12 cellular contexts compared by ENCODE assay signal in the genomic region with DNA sequence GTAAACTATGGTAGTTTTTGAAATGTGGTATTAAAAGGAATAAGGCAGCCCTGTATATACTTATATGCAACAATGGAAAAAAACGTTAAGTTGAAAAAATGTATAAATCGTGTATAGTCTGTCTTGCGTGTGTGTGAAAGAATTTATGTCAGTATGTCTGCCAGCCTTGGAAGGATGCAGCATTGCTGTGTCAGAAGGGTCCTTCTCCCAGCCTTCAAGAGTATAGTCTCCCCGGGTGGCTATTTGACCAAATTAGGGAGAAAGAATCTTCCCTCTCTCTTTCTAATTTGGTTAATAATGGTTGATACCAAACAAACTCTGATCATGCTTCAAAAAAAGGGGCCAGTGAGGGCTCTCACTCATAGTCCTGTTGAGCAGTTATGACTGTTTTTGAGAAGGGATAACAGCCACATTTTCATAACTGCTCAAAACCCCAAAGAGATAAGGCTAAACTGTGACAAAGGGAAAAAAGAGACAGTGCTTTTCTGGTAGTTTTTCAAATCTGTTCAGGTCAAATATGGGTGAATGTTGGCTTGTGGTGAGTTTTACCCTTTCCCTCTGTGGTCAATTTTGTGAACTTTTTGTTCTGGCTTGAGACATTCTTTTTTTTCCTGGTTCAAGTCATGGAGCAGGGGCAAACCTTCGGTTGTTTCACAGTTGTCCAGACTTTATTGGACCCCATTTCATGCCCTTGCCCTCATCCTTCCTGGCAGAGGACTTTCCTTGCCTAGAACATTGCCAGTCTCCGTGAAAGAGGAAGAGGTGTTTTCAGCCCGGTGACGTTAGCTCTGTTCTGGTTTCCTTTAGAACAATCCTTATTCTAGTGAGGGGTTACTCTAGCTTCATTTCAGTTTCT. TPM values are rescaled to one million over a fixed set of nuclear protein-coding genes. Genes with fewer than 3 reads are reported as not detected.
DNase-seq lines count a peak whose midpoint lies in the region; ATAC-seq and TF ChIP-seq lines count a peak whose summit lies in the region.
"Had no signal": no experiment of that assay in that cellular context is flagged by ENCODE, and none has a peak within 500 bp of the region (broad histone marks: within the 10 kb centered on the region; RNA-seq: fewer than 3 reads in every experiment).

No MANE protein-coding gene starts in this region.

- H2AFZ ChIP-seq in Karpas-422 (ENCODE audit: low read length) = no peak overlapping the region

- H3K4me1 Mint-ChIP-seq in activated naive CD4-positive, alpha-beta T cell treated with anti-CD3 and anti-CD28 coated beads for 36 hours (ENCODE audit: low read depth) = peaks cover 33% of the 10 kb centered on the region
- H3K4me1 Mint-ChIP-seq in chondrocyte (ENCODE audit: low read depth) = peaks cover 39% of the 10 kb centered on the region

- H3K27ac Mint-ChIP-seq in activated naive CD4-positive, alpha-beta T cell treated with anti-CD3 and anti-CD28 coated beads for 36 hours = peak overlapping the region; percentile 71
- H3K27ac Mint-ChIP-seq in chondrocyte (ENCODE audit: unreplicated experiment) = peak overlapping the region; percentile 42

- peak; percentile 22 for DNase-seq in activated naive CD4-positive, alpha-beta T cell treated with anti-CD3 and anti-CD28 coated beads for 36 hours
- DNase-seq in activated naive CD4-positive, alpha-beta T cell (lab: John Stamatoyannopoulos, UW) = no peak
- DNase-seq in Karpas-422 (no peak), chondrocyte (ENCODE audit: low spot score) (no peak), testis (no peak), COLO668 (lab: John Stamatoyannopoulos, UW; ENCODE audit: unreplicated experiment) (no peak), retina (no peak)
- DNase-seq: left ventricle myocardium superior, NCI-H510A treated with DMSO at 0.1 percent for 48 hours, upper lobe of left lung had no signal

- 55% methylated on average over 8 of the region's 8 CpGs for WGBS in testis, 2 donors

- no peak for TF ChIP-seq CTCF in chondrocyte (IDR thresholded peaks at IDR 0.05)
- TF ChIP-seq CTCF in testis (IDR thresholded peaks at IDR 0.05) = no peak

- H3K36me3 Mint-ChIP-seq in activated naive CD4-positive, alpha-beta T cell treated with anti-CD3 and anti-CD28 coated beads for 36 hours (ENCODE audit: low read depth) = peaks cover 6% of the 10 kb centered on the region
- peaks cover 4% of the 10 kb centered on the region for H3K36me3 Mint-ChIP-seq in chondrocyte (ENCODE audit: low read depth)

- H3K4me1 ChIP-seq in Karpas-422 (ENCODE audit: low read length) (peaks cover 44% of the 10 kb centered on the region), testis (peaks cover 23% of the 10 kb centered on the region)

- H3K4me3 ChIP-seq in Karpas-422 (ENCODE audit: low read length) (no peak overlapping the region), testis (no peak overlapping the region)
- H3K4me3 ChIP-seq: upper lobe of left lung had no signal

- TF ChIP-seq POLR2A in testis (IDR thresholded peaks at IDR 0.05) = no peak

- intact Hi-C loops in activated naive CD4-positive, alpha-beta T cell treated with anti-CD3 and anti-CD28 coated beads for 36 hours (cut with micrococcal nuclease) = loop anchor here (1.0 to 5.0 kb wide), 2 partner anchors 17 to 451 kb away; partner anchors contain the start of genes FKBP15 and SLC31A1
- intact Hi-C loops in testis (cut with DNase I; ENCODE audit: low total_unique reads) = no loop called here

- CTCF ChIA-PET in activated naive CD4-positive, alpha-beta T cell treated with anti-CD3 and anti-CD28 coated beads for 36 hours (lab: Charles Lee) = no interaction called here

- peak overlapping the region; percentile 49 for H3K27ac ChIP-seq in Karpas-422 (ENCODE audit: low read length)
- peak overlapping the region; percentile 0 to 42 for H3K27ac ChIP-seq in testis
- H3K27ac ChIP-seq: KMS-11 had no signal

- peak overlapping the region; percentile 25 for H3K4me3 Mint-ChIP-seq in activated naive CD4-positive, alpha-beta T cell treated with anti-CD3 and anti-CD28 coated beads for 36 hours
- H3K4me3 Mint-ChIP-seq in chondrocyte (ENCODE audit: unreplicated experiment) = no peak overlapping the region

- no peaks in the 10 kb centered on the region; the same call in 1 of the 2 replicates for H3K9me3 ChIP-seq in Karpas-422 (ENCODE audit: low read length)
- H3K9me3 ChIP-seq in testis = no peaks in the 10 kb centered on the region
- H3K9me3 ChIP-seq: upper lobe of left lung had no signal

- H3K27me3 Mint-ChIP-seq in activated naive CD4-positive, alpha-beta T cell treated with anti-CD3 and anti-CD28 coated beads for 36 hours (ENCODE audit: low read depth) = no peaks in the 10 kb centered on the region
- no peaks in the 10 kb centered on the region for H3K27me3 Mint-ChIP-seq in chondrocyte (ENCODE audit: low read depth)

- peak overlapping the region; percentile 4 for H3K4me2 ChIP-seq in Karpas-422 (ENCODE audit: low read depth, low read length, poor library complexity, severe bottlenecking)
- H3K4me2 ChIP-seq: KMS-11 had no signal

- H3K36me3 ChIP-seq in Karpas-422 (ENCODE audit: insufficient read depth, low read length) (0 out of 2 replicates have a peak, but pooled peaks cover 3% of the 10 kb centered on the region), testis (ENCODE audit: low read depth, missing control alignments) (no peaks in the 10 kb centered on the region)
- H3K36me3 ChIP-seq: upper lobe of left lung had no signal

- peaks cover 2% of the 10 kb centered on the region for H3K9me3 Mint-ChIP-seq in activated naive CD4-positive, alpha-beta T cell treated with anti-CD3 and anti-CD28 coated beads for 36 hours
- H3K9me3 Mint-ChIP-seq in chondrocyte (ENCODE audit: low read depth) = peaks cover 2% of the 10 kb centered on the region

- no peaks in the 10 kb centered on the region for H3K27me3 ChIP-seq in Karpas-422 (ENCODE audit: low read length)
- no peaks in the 10 kb centered on the region for H3K27me3 ChIP-seq in testis
- H3K27me3 ChIP-seq: upper lobe of left lung had no signal

- ATAC-seq in HG02623 (IDR thresholded peaks at IDR 0.05; ENCODE audit: unreplicated experiment) = no peak
- ATAC-seq: left ventricle myocardium superior had no signal

- peaks cover 45% of the 10 kb centered on the region for H4K20me1 ChIP-seq in Karpas-422 (ENCODE audit: insufficient read depth, low read depth, low read length)

- H3K9me2 ChIP-seq in Karpas-422 (replicated peaks; ENCODE audit: insufficient read depth, low read length) = no peaks in the 10 kb centered on the region

- H3K9ac ChIP-seq in Karpas-422 (ENCODE audit: low read length) = no peak overlapping the region; the same call in 1 of the 2 replicates
- H3K9ac ChIP-seq: KMS-11 had no signal

- H3K79me2 ChIP-seq in Karpas-422 (ENCODE audit: low read length) = peaks cover 81% of the 10 kb centered on the region

RNA-seq across cellular contexts. Expression of gene SNX30, which starts 21.0 kb away (rescaled TPM):
- 1 to 10 TPM; 4.1 to 4.6 TPM for total RNA-seq in activated naive CD4-positive, alpha-beta T cell treated with anti-CD3 and anti-CD28 coated beads for 36 hours
- 41.1 and 43.8 TPM in 2 replicates for total RNA-seq in Karpas-422 (2014; rRNA removed; shearing (Covaris generic); ENCODE audit: low replicate concordance)
- total RNA-seq in chondrocyte (14.5 to 20.1 TPM (median 19.9 TPM) in 3 replicates), testis (10 to 100 TPM; 34.1 to 34.2 TPM)
- 26.3 TPM for polyA plus RNA-seq in testis (ENCODE audit: insufficient read depth, low read depth, low replicate concordance)

RNA-seq across cellular contexts. Expression of gene INIP, which starts 53.7 kb away (rescaled TPM):
- 10 to 100 TPM; 31.1 to 33.4 TPM for total RNA-seq in activated naive CD4-positive, alpha-beta T cell treated with anti-CD3 and anti-CD28 coated beads for 36 hours
- total RNA-seq in Karpas-422 (2014; rRNA removed; shearing (Covaris generic); ENCODE audit: low replicate concordance) = 37.0 and 51.0 TPM in 2 replicates
- 20.6 to 22.7 TPM (median 22.0 TPM) in 3 replicates for total RNA-seq in chondrocyte
- 10 to 100 TPM; 18.5 to 21.7 TPM for total RNA-seq in testis
- polyA plus RNA-seq in testis (ENCODE audit: insufficient read depth, low read depth, low replicate concordance) = 16.1 TPM
